1 cellular context compared by ENCODE assay signal in the genomic region with DNA sequence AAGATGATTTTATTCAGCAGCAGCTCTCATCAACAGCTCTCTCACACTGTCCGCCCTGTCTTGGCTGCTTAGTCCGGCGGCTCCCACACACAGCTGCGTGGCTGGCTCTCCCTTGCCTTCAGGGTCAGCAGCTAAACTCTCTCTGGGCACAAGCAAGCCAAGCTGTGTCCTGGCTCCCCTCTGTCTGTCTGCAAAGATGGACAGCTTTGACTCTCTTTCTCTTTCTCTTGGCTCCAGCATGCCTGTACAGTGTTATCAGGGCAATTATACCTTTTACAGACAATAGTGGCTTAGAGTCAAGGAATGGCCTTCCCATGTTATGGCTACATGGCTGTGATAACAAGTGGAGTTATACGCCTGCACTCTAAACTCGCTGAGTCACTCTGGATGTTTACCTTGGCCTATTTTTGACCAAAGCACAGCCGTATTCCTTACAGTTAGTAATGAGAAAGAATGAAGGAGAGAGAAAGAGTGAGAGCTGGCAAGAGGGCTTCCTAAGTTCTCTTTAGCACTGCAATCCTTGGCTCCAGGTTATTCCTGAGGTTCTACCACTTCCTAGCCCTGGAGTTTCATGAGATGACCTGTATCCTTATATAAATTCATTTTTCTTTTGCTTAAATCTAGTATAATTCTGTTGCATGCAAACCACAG.
A peak's percentile ranks its signal among the peaks of the same experiment; 100 is the strongest.
TF ChIP-seq lines count a peak whose summit lies in the region.

No MANE protein-coding gene starts in this region.

TF ChIP-seq in K562, 482 proteins besides CTCF, POLR2A, EP300 and RAD21 (continued from another document and continues in another):
- TF ChIP-seq, protein P1, sequence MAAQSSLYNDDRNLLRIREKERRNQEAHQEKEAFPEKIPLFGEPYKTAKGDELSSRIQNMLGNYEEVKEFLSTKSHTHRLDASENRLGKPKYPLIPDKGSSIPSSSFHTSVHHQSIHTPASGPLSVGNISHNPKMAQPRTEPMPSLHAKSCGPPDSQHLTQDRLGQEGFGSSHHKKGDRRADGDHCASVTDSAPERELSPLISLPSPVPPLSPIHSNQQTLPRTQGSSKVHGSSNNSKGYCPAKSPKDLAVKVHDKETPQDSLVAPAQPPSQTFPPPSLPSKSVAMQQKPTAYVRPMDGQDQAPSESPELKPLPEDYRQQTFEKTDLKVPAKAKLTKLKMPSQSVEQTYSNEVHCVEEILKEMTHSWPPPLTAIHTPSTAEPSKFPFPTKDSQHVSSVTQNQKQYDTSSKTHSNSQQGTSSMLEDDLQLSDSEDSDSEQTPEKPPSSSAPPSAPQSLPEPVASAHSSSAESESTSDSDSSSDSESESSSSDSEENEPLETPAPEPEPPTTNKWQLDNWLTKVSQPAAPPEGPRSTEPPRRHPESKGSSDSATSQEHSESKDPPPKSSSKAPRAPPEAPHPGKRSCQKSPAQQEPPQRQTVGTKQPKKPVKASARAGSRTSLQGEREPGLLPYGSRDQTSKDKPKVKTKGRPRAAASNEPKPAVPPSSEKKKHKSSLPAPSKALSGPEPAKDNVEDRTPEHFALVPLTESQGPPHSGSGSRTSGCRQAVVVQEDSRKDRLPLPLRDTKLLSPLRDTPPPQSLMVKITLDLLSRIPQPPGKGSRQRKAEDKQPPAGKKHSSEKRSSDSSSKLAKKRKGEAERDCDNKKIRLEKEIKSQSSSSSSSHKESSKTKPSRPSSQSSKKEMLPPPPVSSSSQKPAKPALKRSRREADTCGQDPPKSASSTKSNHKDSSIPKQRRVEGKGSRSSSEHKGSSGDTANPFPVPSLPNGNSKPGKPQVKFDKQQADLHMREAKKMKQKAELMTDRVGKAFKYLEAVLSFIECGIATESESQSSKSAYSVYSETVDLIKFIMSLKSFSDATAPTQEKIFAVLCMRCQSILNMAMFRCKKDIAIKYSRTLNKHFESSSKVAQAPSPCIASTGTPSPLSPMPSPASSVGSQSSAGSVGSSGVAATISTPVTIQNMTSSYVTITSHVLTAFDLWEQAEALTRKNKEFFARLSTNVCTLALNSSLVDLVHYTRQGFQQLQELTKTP (IDR thresholded peaks at IDR 0.05; ENCODE audit: low read depth in 1 of 2, partially characterized antibody in 2 of 2): peak in 1 of 2 experiments; percentile 85
- TF ChIP-seq ERF (CRISPR knock-in tag; IDR thresholded peaks at IDR 0.05): peak; percentile 75; the same call in 1 of the 2 replicates
- TF ChIP-seq, protein P2, sequence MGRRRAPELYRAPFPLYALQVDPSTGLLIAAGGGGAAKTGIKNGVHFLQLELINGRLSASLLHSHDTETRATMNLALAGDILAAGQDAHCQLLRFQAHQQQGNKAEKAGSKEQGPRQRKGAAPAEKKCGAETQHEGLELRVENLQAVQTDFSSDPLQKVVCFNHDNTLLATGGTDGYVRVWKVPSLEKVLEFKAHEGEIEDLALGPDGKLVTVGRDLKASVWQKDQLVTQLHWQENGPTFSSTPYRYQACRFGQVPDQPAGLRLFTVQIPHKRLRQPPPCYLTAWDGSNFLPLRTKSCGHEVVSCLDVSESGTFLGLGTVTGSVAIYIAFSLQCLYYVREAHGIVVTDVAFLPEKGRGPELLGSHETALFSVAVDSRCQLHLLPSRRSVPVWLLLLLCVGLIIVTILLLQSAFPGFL (CRISPR knock-in tag; IDR thresholded peaks at IDR 0.05): no peak
- no peak for TF ChIP-seq ZC3H8 (IDR thresholded peaks at IDR 0.05)
- TF ChIP-seq, protein P3, sequence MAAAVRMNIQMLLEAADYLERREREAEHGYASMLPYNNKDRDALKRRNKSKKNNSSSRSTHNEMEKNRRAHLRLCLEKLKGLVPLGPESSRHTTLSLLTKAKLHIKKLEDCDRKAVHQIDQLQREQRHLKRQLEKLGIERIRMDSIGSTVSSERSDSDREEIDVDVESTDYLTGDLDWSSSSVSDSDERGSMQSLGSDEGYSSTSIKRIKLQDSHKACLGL (CRISPR knock-in tag; IDR thresholded peaks at IDR 0.05; ENCODE audit: borderline replicate concordance, poor library complexity, severe bottlenecking): no peak
- no peak for TF ChIP-seq GMEB1 (CRISPR knock-in tag; IDR thresholded peaks at IDR 0.05)
- TF ChIP-seq RBFOX2 (IDR thresholded peaks at IDR 0.05; ENCODE audit: low read depth, low read length): no peak
- TF ChIP-seq TBL1XR1 (IDR thresholded peaks at IDR 0.05; ENCODE audit: low read length in 2 of 2): peak; percentile 86 to 97; a peak in 3 of 4 replicates
- TF ChIP-seq NFRKB (IDR thresholded peaks at IDR 0.05; ENCODE audit: low read depth): peak; percentile 85; the same call in 1 of the 2 replicates
- no peak for TF ChIP-seq HINFP (tag; conservative IDR thresholded peaks at IDR 0.05; ENCODE audit: low read depth)
- peak; percentile 82 for TF ChIP-seq NCOA1 (IDR thresholded peaks at IDR 0.05; ENCODE audit: low read depth)
- 0 out of 2 replicates have a peak, but pooled peaks have one; percentile 61 for TF ChIP-seq FOXO4 (CRISPR knock-in tag; IDR thresholded peaks at IDR 0.05)
- no peak for TF ChIP-seq ZBTB34 (CRISPR knock-in tag; IDR thresholded peaks at IDR 0.05)
- TF ChIP-seq SIN3B (IDR thresholded peaks at IDR 0.05; ENCODE audit: low read depth): no peak
- TF ChIP-seq, protein P4, sequence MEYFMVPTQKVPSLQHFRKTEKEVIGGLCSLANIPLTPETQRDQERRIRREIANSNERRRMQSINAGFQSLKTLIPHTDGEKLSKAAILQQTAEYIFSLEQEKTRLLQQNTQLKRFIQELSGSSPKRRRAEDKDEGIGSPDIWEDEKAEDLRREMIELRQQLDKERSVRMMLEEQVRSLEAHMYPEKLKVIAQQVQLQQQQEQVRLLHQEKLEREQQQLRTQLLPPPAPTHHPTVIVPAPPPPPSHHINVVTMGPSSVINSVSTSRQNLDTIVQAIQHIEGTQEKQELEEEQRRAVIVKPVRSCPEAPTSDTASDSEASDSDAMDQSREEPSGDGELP (CRISPR knock-in tag; IDR thresholded peaks at IDR 0.05; ENCODE audit: borderline replicate concordance): peak; percentile 80; the same call in 1 of the 2 replicates
- no peak for TF ChIP-seq ZFPM2 (CRISPR knock-in tag; IDR thresholded peaks at IDR 0.05)
- TF ChIP-seq ZNF263 (CRISPR knock-in tag; IDR thresholded peaks at IDR 0.05; ENCODE audit: borderline replicate concordance): no peak
- TF ChIP-seq CBX8 (IDR thresholded peaks at IDR 0.05; ENCODE audit: borderline replicate concordance, extremely low read depth, low read depth, low read length, poor library complexity, severe bottlenecking): no peak
- TF ChIP-seq MNT (conservative IDR thresholded peaks at IDR 0.05): peak; percentile 53 to 66; a peak in 3 of 4 replicates
- peak; percentile 87 for TF ChIP-seq FOSL1 (tag; conservative IDR thresholded peaks at IDR 0.05)
- no peak for TF ChIP-seq NR2F6 (CRISPR knock-in tag; IDR thresholded peaks at IDR 0.05)
- peak; percentile 98 for TF ChIP-seq SOX6 (IDR thresholded peaks at IDR 0.05)
- no peak for TF ChIP-seq KLF1 (tag; IDR thresholded peaks at IDR 0.05)
- no peak for TF ChIP-seq PCBP1 (IDR thresholded peaks at IDR 0.05; ENCODE audit: low read depth, low read length, poor library complexity, severe bottlenecking)
- TF ChIP-seq KAT7 (CRISPR knock-in tag; IDR thresholded peaks at IDR 0.05; ENCODE audit: borderline replicate concordance): no peak
- TF ChIP-seq EZH2 (IDR thresholded peaks at IDR 0.05; ENCODE audit: borderline replicate concordance, low read depth, low read length): no peak
- TF ChIP-seq ZNF165 (CRISPR knock-in tag; IDR thresholded peaks at IDR 0.05; ENCODE audit: borderline replicate concordance): 0 out of 2 replicates have a peak, but pooled peaks have one; percentile 11
- TF ChIP-seq RNF2 (IDR thresholded peaks at IDR 0.05): 0 out of 2 replicates have a peak, but pooled peaks have one; percentile 54
- TF ChIP-seq SPI1 (IDR thresholded peaks at IDR 0.05; ENCODE audit: borderline replicate concordance, low read depth, low read length): no peak
- TF ChIP-seq TRIM25 (IDR thresholded peaks at IDR 0.05; ENCODE audit: borderline replicate concordance): no peak
- peak; percentile 72 for TF ChIP-seq NUFIP1 (IDR thresholded peaks at IDR 0.05; ENCODE audit: partially characterized antibody)
- TF ChIP-seq, protein P5, sequence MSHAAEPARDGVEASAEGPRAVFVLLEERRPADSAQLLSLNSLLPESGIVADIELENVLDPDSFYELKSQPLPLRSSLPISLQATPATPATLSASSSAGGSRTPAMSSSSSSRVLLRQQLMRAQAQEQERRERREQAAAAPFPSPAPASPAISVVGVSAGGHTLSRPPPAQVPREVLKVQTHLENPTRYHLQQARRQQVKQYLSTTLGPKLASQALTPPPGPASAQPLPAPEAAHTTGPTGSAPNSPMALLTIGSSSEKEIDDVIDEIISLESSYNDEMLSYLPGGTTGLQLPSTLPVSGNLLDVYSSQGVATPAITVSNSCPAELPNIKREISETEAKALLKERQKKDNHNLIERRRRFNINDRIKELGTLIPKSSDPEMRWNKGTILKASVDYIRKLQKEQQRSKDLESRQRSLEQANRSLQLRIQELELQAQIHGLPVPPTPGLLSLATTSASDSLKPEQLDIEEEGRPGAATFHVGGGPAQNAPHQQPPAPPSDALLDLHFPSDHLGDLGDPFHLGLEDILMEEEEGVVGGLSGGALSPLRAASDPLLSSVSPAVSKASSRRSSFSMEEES (CRISPR knock-in tag; IDR thresholded peaks at IDR 0.05): no peak
- TF ChIP-seq KDM2B (CRISPR knock-in tag; IDR thresholded peaks at IDR 0.05): no peak
- TF ChIP-seq BRF1 (IDR thresholded peaks at IDR 0.05; ENCODE audit: borderline replicate concordance, extremely low read depth, insufficient read length): no peak
- TF ChIP-seq BRF2 (IDR thresholded peaks at IDR 0.05; ENCODE audit: borderline replicate concordance, insufficient read depth, insufficient read length): no peak
